ENCODE assay signal across 9 cellular contexts in genomic region chr16:13436641-13437423, GRCh38.
A peak's percentile ranks its signal among the peaks of the same experiment; 100 is the strongest.
DNase-seq lines count a peak whose midpoint lies in the region; ATAC-seq, FAIRE-seq and TF ChIP-seq lines count a peak whose summit lies in the region.
"Had no signal": no experiment of that assay in that cellular context is flagged by ENCODE, and none has a peak within 500 bp of the region (broad histone marks: within the 10 kb centered on the region; RNA-seq: fewer than 3 reads in every experiment).

No MANE protein-coding gene starts in this region.

- CTCF ChIA-PET in activated B cell treated with CpG ODN at 0.5 μM for 24 hours (lab: Charles Lee): no interaction called here

- H3K36me3 Mint-ChIP-seq in activated B cell treated with CpG ODN at 0.5 μM for 24 hours (ENCODE audit: low read depth): no peaks in the 10 kb centered on the region

- peak; percentile 13 for DNase-seq in stimulated activated CD4-positive, alpha-beta T cell treated with anti-CD3 and anti-CD28 coated beads, Interleukin-1b, Interleukin-23, amount 100 ng/mL, for 48 hours
- DNase-seq in stimulated activated CD4-positive, alpha-beta T cell treated with anti-CD3 and anti-CD28 coated beads, Interleukin-4, amount 100 ng/mL, for 4 hours: no peak
- DNase-seq in activated B cell treated with CpG ODN at 0.5 μM for 24 hours (no peak), urothelium cell line (ENCODE audit: low spot score) (peak; percentile 29), NCI-H82 (lab: John Stamatoyannopoulos, UW) (no peak), T-helper 9 cell (no peak), KG1 (lab: John Stamatoyannopoulos, UW) (no peak)
- DNase-seq: adrenal gland had no signal

- H3K4me3 Mint-ChIP-seq in activated B cell treated with CpG ODN at 0.5 μM for 24 hours: no peak overlapping the region

- intact Hi-C loops in activated B cell treated with CpG ODN at 0.5 μM for 24 hours (cut with micrococcal nuclease): loop anchor here (1.0 kb wide), 1 partner anchor 47 kb away; no protein-coding TSS in a partner anchor

- POLR2A ChIA-PET in activated B cell treated with CpG ODN at 0.5 μM for 24 hours (lab: Charles Lee): no interaction called here

- peak overlapping the region; percentile 77 for H3K27ac Mint-ChIP-seq in activated B cell treated with CpG ODN at 0.5 μM for 24 hours

- ATAC-seq in HG02973 (IDR thresholded peaks at IDR 0.05; ENCODE audit: unreplicated experiment) (peak; percentile 67), activated B cell treated with CpG ODN at 0.5 μM for 24 hours (ENCODE audit: low read depth) (peak; percentile 88)

- no peak for FAIRE-seq in urothelium cell line (lab: Jason Lieb, UNC)

- no peaks in the 10 kb centered on the region for H3K9me3 Mint-ChIP-seq in activated B cell treated with CpG ODN at 0.5 μM for 24 hours

- no peaks in the 10 kb centered on the region for H3K27me3 Mint-ChIP-seq in activated B cell treated with CpG ODN at 0.5 μM for 24 hours

- H3K4me1 Mint-ChIP-seq in activated B cell treated with CpG ODN at 0.5 μM for 24 hours: peaks cover 11% of the 10 kb centered on the region

- no peak for TF ChIP-seq CTCF in activated B cell treated with CpG ODN at 0.5 μM for 24 hours (IDR thresholded peaks at IDR 0.05)

Comparison
In these comparisons a context has a peak if more than half of its experiments do, and no peak if none do; other contexts are left out.
1. DNase-seq: peak in stimulated activated CD4-positive, alpha-beta T cell treated with anti-CD3 and anti-CD28 coated beads, Interleukin-1b, Interleukin-23, amount 100 ng/mL, for 48 hours (single experiment) and urothelium cell line (single experiment); none in stimulated activated CD4-positive, alpha-beta T cell treated with anti-CD3 and anti-CD28 coated beads, Interleukin-4, amount 100 ng/mL, for 4 hours (0 of 2), activated B cell treated with CpG ODN at 0.5 μM for 24 hours (single experiment), NCI-H82 (single experiment), T-helper 9 cell (single experiment) and KG1 (single experiment).